In the genomic region with DNA sequence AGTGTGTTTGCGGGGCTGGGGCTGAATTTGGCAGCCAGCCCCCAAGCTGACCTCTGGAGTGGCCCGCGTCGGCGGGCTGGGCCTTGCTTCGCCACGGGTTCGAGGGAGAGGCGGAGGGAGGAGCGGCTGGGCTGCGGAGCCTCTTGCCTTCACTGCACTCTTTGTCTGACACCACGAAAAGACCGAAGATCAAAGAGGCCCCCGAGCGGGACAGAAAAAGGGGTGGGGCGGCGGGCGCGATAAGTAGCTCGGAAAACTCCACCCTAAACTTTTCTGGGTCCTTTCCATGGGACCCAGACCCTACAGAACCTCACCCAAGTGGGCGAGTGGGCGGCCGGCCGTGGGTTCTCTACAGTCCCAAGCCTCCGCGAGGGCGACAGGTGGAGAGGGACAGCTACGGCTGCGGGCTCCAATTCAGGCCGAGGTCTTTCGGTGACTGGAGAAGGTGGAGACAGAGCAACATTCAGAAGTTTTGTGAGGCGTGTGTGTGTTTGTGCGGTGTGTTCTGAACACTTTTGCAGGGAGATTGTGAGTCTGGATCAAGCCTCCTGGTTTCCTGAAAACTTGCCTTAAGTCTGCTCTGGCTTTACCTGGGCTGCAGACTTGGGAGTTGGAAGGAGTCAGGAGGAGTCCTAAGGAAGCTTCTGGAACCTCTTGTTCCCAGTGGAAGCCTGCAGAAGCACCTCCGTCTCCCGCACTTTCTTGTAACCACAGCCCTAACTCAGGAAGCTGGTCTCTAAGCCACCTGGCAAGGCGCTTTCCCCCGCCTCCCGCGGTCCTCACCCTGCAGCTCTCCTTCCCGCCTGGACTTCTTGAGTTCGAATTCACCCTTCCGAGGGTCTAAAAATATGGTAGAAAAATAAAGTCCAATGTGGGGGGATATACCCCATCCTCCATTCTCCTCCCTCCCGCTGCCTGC, we compare ENCODE assay signal across 14 cellular contexts. TPM values are rescaled to one million over a fixed set of nuclear protein-coding genes. Genes with fewer than 3 reads are reported as not detected.
DNase-seq lines count a peak whose midpoint lies in the region; ATAC-seq and TF ChIP-seq lines count a peak whose summit lies in the region.
"Had no signal": no experiment of that assay in that cellular context is flagged by ENCODE, and none has a peak within 500 bp of the region (broad histone marks: within the 10 kb centered on the region; RNA-seq: fewer than 3 reads in every experiment).

No MANE protein-coding gene starts in this region.

- intact Hi-C loops in CD4-positive, alpha-beta memory T cell (cut with micrococcal nuclease) = no loop called here
- intact Hi-C loops in naive thymus-derived CD4-positive, alpha-beta T cell (cut with micrococcal nuclease) = loop anchor here (1.0 to 2.0 kb wide), 2 partner anchors 9 to 15 kb away; partner anchors contain the start of gene PAX7 (in 2 of the 2)

- H3K9me2 ChIP-seq in hepatocyte (replicated peaks; ENCODE audit: insufficient read depth) = no peaks in the 10 kb centered on the region

- no peak overlapping the region for H3K4me3 ChIP-seq in BLaER1
- H3K4me3 ChIP-seq in CD4-positive, alpha-beta memory T cell (ENCODE audit: low read length in 2 of 2) = no peak overlapping the region
- no peak overlapping the region for H3K4me3 ChIP-seq in naive thymus-derived CD4-positive, alpha-beta T cell (ENCODE audit: low read length)
- H3K4me3 ChIP-seq in hepatocyte = no peak overlapping the region
- H3K4me3 ChIP-seq: SK-N-MC had no signal

- H3K9me3 ChIP-seq in BLaER1 (no peaks in the 10 kb centered on the region), hepatocyte (ENCODE audit: low read depth) (no peaks in the 10 kb centered on the region)
- no peaks in the 10 kb centered on the region for H3K9me3 ChIP-seq in CD4-positive, alpha-beta memory T cell (ENCODE audit: control insufficient read depth in 1 of 2, low read length in 2 of 2)
- no peaks in the 10 kb centered on the region for H3K9me3 ChIP-seq in naive thymus-derived CD4-positive, alpha-beta T cell (ENCODE audit: control insufficient read depth in 2 of 3, low read length in 3 of 3)
- H3K9me3 ChIP-seq: suprapubic skin had no signal

- TF ChIP-seq CTCF in hepatocyte (IDR thresholded peaks at IDR 0.05; ENCODE audit: poor library complexity) = no peak

- CTCF ChIA-PET in CD4-positive, alpha-beta memory T cell (lab: Charles Lee; ENCODE audit: partially characterized antibody) = no interaction called here
- CTCF ChIA-PET in naive thymus-derived CD4-positive, alpha-beta T cell (lab: Charles Lee) = interaction anchor here (1.0 to 1.2 kb wide), 2 partner anchors 10 to 52 kb away, joined by 3 read pairs; no protein-coding TSS in a partner anchor

- H3K36me3 ChIP-seq in BLaER1 = no peaks in the 10 kb centered on the region
- H3K36me3 ChIP-seq in CD4-positive, alpha-beta memory T cell (ENCODE audit: insufficient read depth, low read length) = no peaks in the 10 kb centered on the region
- no peaks in the 10 kb centered on the region for H3K36me3 ChIP-seq in naive thymus-derived CD4-positive, alpha-beta T cell (ENCODE audit: control insufficient read depth in 2 of 3, insufficient read depth in 3 of 3, low read length in 3 of 3)
- H3K36me3 ChIP-seq in hepatocyte (replicated peaks; ENCODE audit: insufficient read depth, low read depth) = no peaks in the 10 kb centered on the region
- H3K36me3 ChIP-seq: suprapubic skin had no signal

- WGBS in hepatocyte (ENCODE audit: low lambda C conversion rate, missing lambda C conversion rate) = 3% methylated on average over 43 of the region's 43 CpGs

- no peak overlapping the region for H2AFZ ChIP-seq in hepatocyte

- H3K27me3 ChIP-seq in BLaER1 (peaks cover 99% of the 10 kb centered on the region), hepatocyte (peaks cover 98% of the 10 kb centered on the region)
- H3K27me3 ChIP-seq in CD4-positive, alpha-beta memory T cell (ENCODE audit: insufficient read depth, low read length) = peaks cover 46% of the 10 kb centered on the region
- peaks cover 2 to 48% of the 10 kb centered on the region in 2 donors for H3K27me3 ChIP-seq in naive thymus-derived CD4-positive, alpha-beta T cell (ENCODE audit: control insufficient read depth in 2 of 2, insufficient read depth in 2 of 2, low read length in 2 of 2)

- H3K27me3 Mint-ChIP-seq in CD4-positive, alpha-beta memory T cell = peaks cover 66% of the 10 kb centered on the region in 2 donors
- peaks cover 85% of the 10 kb centered on the region for H3K27me3 Mint-ChIP-seq in activated T-cell treated with anti-CD3 and anti-CD28 coated beads, Interleukin-2, amount 50 U/mL, for 4 hours (ENCODE audit: low read depth)
- peaks cover 72 to 90% (median 86%) of the 10 kb centered on the region in 5 donors for H3K27me3 Mint-ChIP-seq in naive thymus-derived CD4-positive, alpha-beta T cell

- H3K4me2 ChIP-seq in BLaER1 = peak overlapping the region; percentile 10; the same call in 1 of the 2 replicates
- H3K4me2 ChIP-seq in hepatocyte = no peak overlapping the region

- no peak overlapping the region for H3K27ac ChIP-seq in BLaER1
- no peak overlapping the region for H3K27ac ChIP-seq in CD4-positive, alpha-beta memory T cell (ENCODE audit: low read depth, low read length)
- H3K27ac ChIP-seq in naive thymus-derived CD4-positive, alpha-beta T cell (ENCODE audit: low read depth, low read length) = no peak overlapping the region
- H3K27ac ChIP-seq in hepatocyte = no peak overlapping the region
- H3K27ac ChIP-seq: SK-N-MC, suprapubic skin had no signal

- peaks cover 0 to 2% (median 0%) of the 10 kb centered on the region in 8 donors for H3K9me3 Mint-ChIP-seq in CD4-positive, alpha-beta memory T cell
- H3K9me3 Mint-ChIP-seq in activated T-cell treated with anti-CD3 and anti-CD28 coated beads, Interleukin-2, amount 50 U/mL, for 4 hours = no peaks in the 10 kb centered on the region
- H3K9me3 Mint-ChIP-seq in naive thymus-derived CD4-positive, alpha-beta T cell = peaks cover 0 to 3% (median 0%) of the 10 kb centered on the region in 11 donors
- H3K9me3 Mint-ChIP-seq: activated naive CD4-positive, alpha-beta T cell treated with anti-CD3 and anti-CD28 coated beads, Interleukin-2, amount 50 U/mL, for 72 hours had no signal

- H3K9ac ChIP-seq in BLaER1 = no peak overlapping the region

- peak overlapping the region in 7 of 8 donors; percentile 40 to 67 (median 60) for H3K4me3 Mint-ChIP-seq in CD4-positive, alpha-beta memory T cell
- H3K4me3 Mint-ChIP-seq in activated T-cell treated with anti-CD3 and anti-CD28 coated beads, Interleukin-2, amount 50 U/mL, for 4 hours = peak overlapping the region; percentile 17
- peak overlapping the region in 9 of 10 donors; percentile 17 to 89 (median 63) for H3K4me3 Mint-ChIP-seq in naive thymus-derived CD4-positive, alpha-beta T cell

- POLR2A ChIA-PET in CD4-positive, alpha-beta memory T cell (lab: Charles Lee; ENCODE audit: partially characterized antibody) = no interaction called here
- POLR2A ChIA-PET in naive thymus-derived CD4-positive, alpha-beta T cell (lab: Charles Lee) = interaction anchor here (1.4 to 2.2 kb wide), 3 partner anchors 10 to 16 kb away, joined by 4 to 7 read pairs (median 7); no protein-coding TSS in a partner anchor

- no peak for DNase-seq in CD4-positive, alpha-beta memory T cell
- no peak for DNase-seq in activated T-cell treated with anti-CD3 and anti-CD28 coated beads, Interleukin-2, amount 50 U/mL, for 4 hours
- DNase-seq in naive thymus-derived CD4-positive, alpha-beta T cell = peak in 2 of 9 donors; percentile 32 to 47
- DNase-seq in hepatocyte (ENCODE audit: low spot score) (no peak), iPS-NIHi11 (ENCODE audit: low spot score) (no peak)
- DNase-seq: effector CD4-positive, alpha-beta T cell; NCI-H510A had no signal

- H3K4me1 ChIP-seq in BLaER1 (peaks cover 10% of the 10 kb centered on the region; the same call in 1 of the 2 replicates), hepatocyte (ENCODE audit: insufficient read depth) (peaks cover 12% of the 10 kb centered on the region)
- H3K4me1 ChIP-seq in CD4-positive, alpha-beta memory T cell (ENCODE audit: insufficient read depth, low read length) = peaks cover 19% of the 10 kb centered on the region
- H3K4me1 ChIP-seq in naive thymus-derived CD4-positive, alpha-beta T cell (ENCODE audit: control insufficient read depth in 2 of 2, insufficient read depth in 2 of 2, low read length in 2 of 2) = peaks cover 0 to 49% of the 10 kb centered on the region in 2 donors

- H4K20me1 ChIP-seq in BLaER1 (peaks cover 90% of the 10 kb centered on the region), hepatocyte (ENCODE audit: insufficient read depth, poor library complexity, severe bottlenecking) (no peaks in the 10 kb centered on the region)

- peak in 1 of 2 donors; percentile 15 for ATAC-seq in activated T-cell treated with anti-CD3 and anti-CD28 coated beads, Interleukin-2, amount 50 U/mL, for 4 hours
- ATAC-seq in naive thymus-derived CD4-positive, alpha-beta T cell = peak; percentile 16
- ATAC-seq in HG02870 (IDR thresholded peaks at IDR 0.05; ENCODE audit: unreplicated experiment) = no peak

- H3K36me3 Mint-ChIP-seq in CD4-positive, alpha-beta memory T cell = no peaks in the 10 kb centered on the region
- H3K36me3 Mint-ChIP-seq in activated T-cell treated with anti-CD3 and anti-CD28 coated beads, Interleukin-2, amount 50 U/mL, for 4 hours (ENCODE audit: insufficient read depth) = no peaks in the 10 kb centered on the region
- peaks cover 0 to 5% (median 0%) of the 10 kb centered on the region in 5 donors for H3K36me3 Mint-ChIP-seq in naive thymus-derived CD4-positive, alpha-beta T cell

- H3K27ac Mint-ChIP-seq in CD4-positive, alpha-beta memory T cell = peak overlapping the region in 1 of 7 donors; percentile 5
- peak overlapping the region in 2 of 9 donors; percentile 33 to 36 for H3K27ac Mint-ChIP-seq in naive thymus-derived CD4-positive, alpha-beta T cell
- H3K27ac Mint-ChIP-seq: activated naive CD4-positive, alpha-beta T cell treated with anti-CD3 and anti-CD28 coated beads, Interleukin-2, amount 50 U/mL, for 72 hours had no signal

- H3K79me2 ChIP-seq in hepatocyte = no peaks in the 10 kb centered on the region

- H3K4me1 Mint-ChIP-seq in CD4-positive, alpha-beta memory T cell = peaks cover 13 to 43% (median 28%) of the 10 kb centered on the region in 4 donors
- peaks cover 24% of the 10 kb centered on the region for H3K4me1 Mint-ChIP-seq in activated T-cell treated with anti-CD3 and anti-CD28 coated beads, Interleukin-2, amount 50 U/mL, for 4 hours (ENCODE audit: low read depth)
- H3K4me1 Mint-ChIP-seq in naive thymus-derived CD4-positive, alpha-beta T cell = peaks cover 12 to 71% (median 55%) of the 10 kb centered on the region in 7 donors

RNA-seq across cellular contexts. Expression of gene PAX7, which starts 14.8 kb away (rescaled TPM):
- total RNA-seq in CD4-positive, alpha-beta memory T cell = not detected
- not detected for polyA plus RNA-seq in CD4-positive, alpha-beta memory T cell
- total RNA-seq in activated T-cell treated with anti-CD3 and anti-CD28 coated beads, Interleukin-2, amount 50 U/mL, for 4 hours = not detected
- not detected for total RNA-seq in naive thymus-derived CD4-positive, alpha-beta T cell
- polyA plus RNA-seq in naive thymus-derived CD4-positive, alpha-beta T cell = not detected
- total RNA-seq in hepatocyte = not detected in 2 replicates
- not detected in 2 replicates for polyA plus RNA-seq in hepatocyte
- total RNA-seq: activated naive CD4-positive, alpha-beta T cell treated with anti-CD3 and anti-CD28 coated beads, Interleukin-2, amount 50 U/mL, for 72 hours; left lobe of liver had no signal
- polyA plus RNA-seq: BJ had no signal
